In the genomic region with DNA sequence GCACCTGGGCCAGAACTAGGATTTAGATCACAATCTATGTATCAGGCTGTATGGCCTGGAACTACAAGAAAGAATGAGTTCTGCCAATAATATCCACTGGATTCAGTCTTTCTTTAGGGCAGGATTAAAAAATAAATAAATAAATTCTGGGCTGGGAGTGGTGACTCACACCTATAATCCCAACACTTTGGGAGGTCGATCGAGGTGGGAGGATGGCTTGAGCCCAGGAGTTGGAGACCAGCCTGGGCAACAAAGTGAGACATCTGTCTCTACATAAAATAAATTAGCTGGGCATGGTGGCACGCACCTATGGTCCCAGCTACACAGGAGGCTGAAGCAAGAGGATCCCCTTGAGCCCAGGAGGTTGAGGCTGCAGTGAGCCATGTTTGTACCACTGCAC, we compare ENCODE assay signal across 26 cellular contexts. TPM values are rescaled to one million over a fixed set of nuclear protein-coding genes. Genes with fewer than 3 reads are reported as not detected.
DNase-seq lines count a peak whose midpoint lies in the region; ATAC-seq and TF ChIP-seq lines count a peak whose summit lies in the region.
"Had no signal": no experiment of that assay in that cellular context is flagged by ENCODE, and none has a peak within 500 bp of the region (broad histone marks: within the 10 kb centered on the region; RNA-seq: fewer than 3 reads in every experiment).

No MANE protein-coding gene starts in this region.

- H3K9me3 Mint-ChIP-seq in CD4-positive, alpha-beta T cell, result no peaks in the 10 kb centered on the region
- no peaks in the 10 kb centered on the region for H3K9me3 Mint-ChIP-seq in activated T-helper 17 cell treated with anti-CD3 and anti-CD28 coated beads, Interleukin-2, amount 50 U/mL, for 72 hours
- H3K9me3 Mint-ChIP-seq in activated T-helper 2 cell treated with anti-CD3 and anti-CD28 coated beads, Interferon-gamma antibody, Interleukin-2, Interleukin-4, amounts not matched to agents 10 μg/mL and 5 μg/mL and 100 μg/mL, durations not matched to agents 14 hours and 24 hours and 36 hours, result no peaks in the 10 kb centered on the region
- H3K9me3 Mint-ChIP-seq: CD4-positive, alpha-beta memory T cell had no signal

- no peak overlapping the region for H3K9ac ChIP-seq in mesenchymal stem cell (ENCODE audit: low read length)
- H3K9ac ChIP-seq: BLaER1 treated with 17β-estradiol and CSF1 and Interleukin-3, amounts not matched to agents 10 nM and 100 nM had no signal

- 99% methylated on average over 3 of the region's 3 CpGs for WGBS in hepatocyte (ENCODE audit: low lambda C conversion rate, missing lambda C conversion rate)
- WGBS in mesenchymal stem cell, result 78% methylated on average over 3 of the region's 3 CpGs

- peaks cover 47% of the 10 kb centered on the region for H3K36me3 ChIP-seq in MG63
- no peaks in the 10 kb centered on the region for H3K36me3 ChIP-seq in hepatocyte (replicated peaks; ENCODE audit: insufficient read depth, low read depth)
- H3K36me3 ChIP-seq in mesenchymal stem cell (ENCODE audit: control insufficient read depth in 1 of 2, insufficient read depth in 2 of 2, low read depth in 1 of 2, low read length in 2 of 2), result peaks cover 22 to 58% of the 10 kb centered on the region in 2 experiments

- H3K4me1 ChIP-seq in hepatocyte (ENCODE audit: insufficient read depth) (no peaks in the 10 kb centered on the region), mesenchymal stem cell (ENCODE audit: control insufficient read depth, insufficient read depth, low read depth, low read length) (peaks cover 5% of the 10 kb centered on the region)

- no peak for TF ChIP-seq CTCF in CD4-positive, alpha-beta T cell (IDR thresholded peaks at IDR 0.05)
- no peak for TF ChIP-seq CTCF in hepatocyte (IDR thresholded peaks at IDR 0.05; ENCODE audit: poor library complexity)

- H3K79me2 ChIP-seq in hepatocyte, result peaks cover 86% of the 10 kb centered on the region

- no peak overlapping the region for H4K91ac ChIP-seq in mesenchymal stem cell (ENCODE audit: low read length)

- no peak for ATAC-seq in CD4-positive, alpha-beta T cell (ENCODE audit: poor library complexity)
- ATAC-seq in activated T-helper 17 cell treated with anti-CD3 and anti-CD28 coated beads, Interleukin-2, amount 50 U/mL, for 72 hours (replicated peaks), result no peak
- ATAC-seq: A549, HCT116 had no signal

- peaks cover 74% of the 10 kb centered on the region for H3K4me1 Mint-ChIP-seq in CD4-positive, alpha-beta T cell (ENCODE audit: low read depth)
- H3K4me1 Mint-ChIP-seq in activated T-helper 17 cell treated with anti-CD3 and anti-CD28 coated beads, Interleukin-2, amount 50 U/mL, for 72 hours, result peaks cover 24% of the 10 kb centered on the region
- H3K4me1 Mint-ChIP-seq in activated T-helper 2 cell treated with anti-CD3 and anti-CD28 coated beads, Interferon-gamma antibody, Interleukin-2, Interleukin-4, amounts not matched to agents 10 μg/mL and 5 μg/mL and 100 μg/mL, durations not matched to agents 14 hours and 24 hours and 36 hours (ENCODE audit: low read depth), result peaks cover 27% of the 10 kb centered on the region

- intact Hi-C loops in CD4-positive, alpha-beta T cell (cut with DNase I, micrococcal nuclease), result no loop called here
- intact Hi-C loops in activated T-helper 2 cell treated with anti-CD3 and anti-CD28 coated beads, Interferon-gamma antibody, Interleukin-2, Interleukin-4, amounts not matched to agents 10 μg/mL and 5 μg/mL and 100 μg/mL, durations not matched to agents 14 hours and 24 hours and 36 hours (cut with micrococcal nuclease), result loop anchor here (5.0 kb wide), 1 partner anchor 215 kb away; the partner anchor contains the start of gene UGGT1

- H3K4ac ChIP-seq in mesenchymal stem cell (ENCODE audit: low read depth in 1 of 2, low read length in 2 of 2), result no peak overlapping the region

- no peak overlapping the region for H2BK12ac ChIP-seq in mesenchymal stem cell (ENCODE audit: low read length in 2 of 2)

- H3K23ac ChIP-seq in mesenchymal stem cell (ENCODE audit: low read length in 2 of 2), result no peak overlapping the region

- no peak overlapping the region for H2BK15ac ChIP-seq in mesenchymal stem cell (ENCODE audit: low read depth, poor library complexity, severe bottlenecking)

- peaks cover 16% of the 10 kb centered on the region for H3K79me1 ChIP-seq in mesenchymal stem cell (replicated peaks; ENCODE audit: low read length, poor library complexity, severe bottlenecking)

- H2AFZ ChIP-seq in hepatocyte (no peak overlapping the region), mesenchymal stem cell (ENCODE audit: low read depth, low read length) (no peak overlapping the region)

- H4K20me1 ChIP-seq in hepatocyte (ENCODE audit: insufficient read depth, poor library complexity, severe bottlenecking), result peaks cover 65% of the 10 kb centered on the region

- peaks cover 50% of the 10 kb centered on the region for H3K36me3 Mint-ChIP-seq in CD4-positive, alpha-beta T cell (ENCODE audit: low read depth)
- peaks cover 71% of the 10 kb centered on the region for H3K36me3 Mint-ChIP-seq in activated T-helper 17 cell treated with anti-CD3 and anti-CD28 coated beads, Interleukin-2, amount 50 U/mL, for 72 hours (ENCODE audit: low read depth)
- H3K36me3 Mint-ChIP-seq in activated T-helper 2 cell treated with anti-CD3 and anti-CD28 coated beads, Interferon-gamma antibody, Interleukin-2, Interleukin-4, amounts not matched to agents 10 μg/mL and 5 μg/mL and 100 μg/mL, durations not matched to agents 14 hours and 24 hours and 36 hours (ENCODE audit: low read depth), result peaks cover 59% of the 10 kb centered on the region

- H3K4me3 Mint-ChIP-seq in CD4-positive, alpha-beta T cell, result no peak overlapping the region
- no peak overlapping the region for H3K4me3 Mint-ChIP-seq in activated T-helper 17 cell treated with anti-CD3 and anti-CD28 coated beads, Interleukin-2, amount 50 U/mL, for 72 hours
- H3K4me3 Mint-ChIP-seq in activated T-helper 2 cell treated with anti-CD3 and anti-CD28 coated beads, Interferon-gamma antibody, Interleukin-2, Interleukin-4, amounts not matched to agents 10 μg/mL and 5 μg/mL and 100 μg/mL, durations not matched to agents 14 hours and 24 hours and 36 hours (ENCODE audit: low read depth), result no peak overlapping the region

- no peak overlapping the region for H2BK5ac ChIP-seq in mesenchymal stem cell (ENCODE audit: low read depth, low read length, poor library complexity, severe bottlenecking)

- H3K14ac ChIP-seq in mesenchymal stem cell (ENCODE audit: low read length in 2 of 2), result no peak overlapping the region

- POLR2A ChIA-PET in CD4-positive, alpha-beta T cell (lab: Charles Lee), result no interaction called here

- no peak overlapping the region for H4K8ac ChIP-seq in mesenchymal stem cell (ENCODE audit: low read length)

- no peaks in the 10 kb centered on the region for H3K9me3 ChIP-seq in CD4-positive, alpha-beta T cell (ENCODE audit: control insufficient read depth, low read length)
- H3K9me3 ChIP-seq in MG63, result no peaks in the 10 kb centered on the region
- no peaks in the 10 kb centered on the region for H3K9me3 ChIP-seq in hepatocyte (ENCODE audit: low read depth)
- H3K9me3 ChIP-seq in mesenchymal stem cell (ENCODE audit: control insufficient read depth, low read length), result no peaks in the 10 kb centered on the region
- H3K9me3 ChIP-seq: A549; BLaER1 treated with 17β-estradiol and CSF1 and Interleukin-3, amounts not matched to agents 10 nM and 100 nM had no signal

- no peaks in the 10 kb centered on the region for H3K27me3 ChIP-seq in CD4-positive, alpha-beta T cell (ENCODE audit: control insufficient read depth, insufficient read depth, low read length)
- H3K27me3 ChIP-seq in MG63, result no peaks in the 10 kb centered on the region
- H3K27me3 ChIP-seq in hepatocyte, result no peaks in the 10 kb centered on the region
- no peaks in the 10 kb centered on the region for H3K27me3 ChIP-seq in mesenchymal stem cell (ENCODE audit: control insufficient read depth in 1 of 2, insufficient read depth in 1 of 2, low read length in 2 of 2)
- H3K27me3 ChIP-seq: BLaER1 treated with 17β-estradiol and CSF1 and Interleukin-3, amounts not matched to agents 10 nM and 100 nM had no signal

- no peak overlapping the region for H3K4me3 ChIP-seq in MG63
- no peak overlapping the region for H3K4me3 ChIP-seq in hepatocyte
- no peak overlapping the region for H3K4me3 ChIP-seq in mesenchymal stem cell (ENCODE audit: insufficient read depth in 1 of 2, low read depth in 1 of 2, low read length in 2 of 2)
- H3K4me3 ChIP-seq: A549; BLaER1 treated with 17β-estradiol and CSF1 and Interleukin-3, amounts not matched to agents 10 nM and 100 nM had no signal

- CTCF ChIA-PET in CD4-positive, alpha-beta T cell (lab: Charles Lee), result no interaction called here

- no peak overlapping the region for H2BK120ac ChIP-seq in mesenchymal stem cell (ENCODE audit: low read depth, low read length)

- no peak overlapping the region for H2AK5ac ChIP-seq in mesenchymal stem cell (ENCODE audit: low read length, severe bottlenecking)

- no peaks in the 10 kb centered on the region for H3K9me2 ChIP-seq in hepatocyte (replicated peaks; ENCODE audit: insufficient read depth)

- DNase-seq in CD4-positive, alpha-beta T cell, result no peak
- DNase-seq in ELR (ENCODE audit: low read depth), result peak; percentile 47
- peak; percentile 56 for DNase-seq in MG63
- no peak for DNase-seq in hepatocyte (ENCODE audit: low spot score)
- DNase-seq in mesenchymal stem cell, result no peak
- no peak for DNase-seq in activated T-helper 2 cell treated with anti-CD3 and anti-CD28 coated beads, Interferon-gamma antibody, Interleukin-2, Interleukin-4, amounts not matched to agents 10 μg/mL and 5 μg/mL and 100 μg/mL, durations not matched to agents 14 hours and 24 hours and 36 hours (ENCODE audit: low spot score)
- DNase-seq in NOMO-1 (lab: John Stamatoyannopoulos, UW; ENCODE audit: unreplicated experiment in 2 of 2), result no peak
- DNase-seq: AML-193; CD4-positive, alpha-beta memory T cell; COR-L47; DMS53; KBM-7; NCI-H1092; NCI-H1436; NCI-H187 treated with DMSO at 0.1 percent for 48 hours; NCI-H2171 treated with DMSO at 0.1 percent for 48 hours; NCI-H524; NCI-H748 treated with DMSO at 0.1 percent for 48 hours; NK-92 treated with Interleukin-12 subunit alpha and Interleukin-12 subunit beta, amount 100 ng/mL, for 24 hours; SHP77; T-helper 1 cell had no signal

- H3K18ac ChIP-seq in mesenchymal stem cell (ENCODE audit: low read depth in 1 of 2, low read length in 2 of 2), result no peak overlapping the region

- H3K27ac Mint-ChIP-seq in CD4-positive, alpha-beta T cell, result peak overlapping the region; percentile 56
- H3K27ac Mint-ChIP-seq in activated T-helper 17 cell treated with anti-CD3 and anti-CD28 coated beads, Interleukin-2, amount 50 U/mL, for 72 hours, result peak overlapping the region; percentile 22
- H3K27ac Mint-ChIP-seq in activated T-helper 2 cell treated with anti-CD3 and anti-CD28 coated beads, Interferon-gamma antibody, Interleukin-2, Interleukin-4, amounts not matched to agents 10 μg/mL and 5 μg/mL and 100 μg/mL, durations not matched to agents 14 hours and 24 hours and 36 hours, result no peak overlapping the region

- H3K27ac ChIP-seq in CD4-positive, alpha-beta T cell (ENCODE audit: low read depth, low read length), result no peak overlapping the region
- no peak overlapping the region for H3K27ac ChIP-seq in hepatocyte
- H3K27ac ChIP-seq in mesenchymal stem cell (ENCODE audit: low read length, poor library complexity, severe bottlenecking), result no peak overlapping the region
- H3K27ac ChIP-seq: A549; BLaER1 treated with 17β-estradiol and CSF1 and Interleukin-3, amounts not matched to agents 10 nM and 100 nM; RWPE1 had no signal

- no peaks in the 10 kb centered on the region for H3K27me3 Mint-ChIP-seq in CD4-positive, alpha-beta T cell
- no peaks in the 10 kb centered on the region for H3K27me3 Mint-ChIP-seq in activated T-helper 17 cell treated with anti-CD3 and anti-CD28 coated beads, Interleukin-2, amount 50 U/mL, for 72 hours
- H3K27me3 Mint-ChIP-seq in activated T-helper 2 cell treated with anti-CD3 and anti-CD28 coated beads, Interferon-gamma antibody, Interleukin-2, Interleukin-4, amounts not matched to agents 10 μg/mL and 5 μg/mL and 100 μg/mL, durations not matched to agents 14 hours and 24 hours and 36 hours (ENCODE audit: low read depth), result no peaks in the 10 kb centered on the region
- H3K27me3 Mint-ChIP-seq: CD4-positive, alpha-beta memory T cell had no signal

- H3K4me2 ChIP-seq in hepatocyte (no peak overlapping the region), mesenchymal stem cell (ENCODE audit: low read length, poor library complexity, severe bottlenecking) (no peak overlapping the region)
- H3K4me2 ChIP-seq: A549; BLaER1 treated with 17β-estradiol and CSF1 and Interleukin-3, amounts not matched to agents 10 nM and 100 nM had no signal

RNA-seq across cellular contexts. Expression of gene AMMECR1L, which starts 8.1 kb away (rescaled TPM):
- 10 to 100 TPM in 1 of 2 experiments, 1 to 10 TPM in 1; 9.6 to 10.1 TPM for total RNA-seq in CD4-positive, alpha-beta T cell
- total RNA-seq in MG63 (2014; rRNA removed; shearing (Covaris generic); ENCODE audit: low replicate concordance), result 12.9 and 17.2 TPM in 2 replicates
- total RNA-seq in activated T-helper 17 cell treated with anti-CD3 and anti-CD28 coated beads, Interleukin-2, amount 50 U/mL, for 72 hours, result 10 to 100 TPM; 13.8 to 17.6 TPM
- 10.1 and 14.7 TPM in 2 replicates for total RNA-seq in hepatocyte
- polyA plus RNA-seq in hepatocyte, result 8.1 and 9.3 TPM in 2 replicates
- 10.9 TPM for polyA plus RNA-seq in mesenchymal stem cell (2013, experiment 1 of 2)
- 10.8 TPM for polyA plus RNA-seq in mesenchymal stem cell (2013, experiment 2 of 2)
- 19.3 and 19.4 TPM in 2 replicates for total RNA-seq in activated T-helper 2 cell treated with anti-CD3 and anti-CD28 coated beads, Interferon-gamma antibody, Interleukin-2, Interleukin-4, amounts not matched to agents 10 μg/mL and 5 μg/mL and 100 μg/mL, durations not matched to agents 14 hours and 24 hours and 36 hours

RNA-seq across cellular contexts. Expression of gene POLR2D, which starts 19.7 kb away (rescaled TPM):
- total RNA-seq in CD4-positive, alpha-beta T cell, result 10 to 100 TPM; 30.5 to 32.9 TPM
- total RNA-seq in MG63 (2014; rRNA removed; shearing (Covaris generic); ENCODE audit: low replicate concordance), result 33.7 and 39.4 TPM in 2 replicates
- 10 to 100 TPM; 55.5 to 76.2 TPM for total RNA-seq in activated T-helper 17 cell treated with anti-CD3 and anti-CD28 coated beads, Interleukin-2, amount 50 U/mL, for 72 hours
- total RNA-seq in hepatocyte, result 19.9 and 25.2 TPM in 2 replicates
- 22.0 and 31.4 TPM in 2 replicates for polyA plus RNA-seq in hepatocyte
- polyA plus RNA-seq in mesenchymal stem cell (2013, experiment 1 of 2), result 16.6 TPM
- polyA plus RNA-seq in mesenchymal stem cell (2013, experiment 2 of 2), result 17.1 TPM
- total RNA-seq in activated T-helper 2 cell treated with anti-CD3 and anti-CD28 coated beads, Interferon-gamma antibody, Interleukin-2, Interleukin-4, amounts not matched to agents 10 μg/mL and 5 μg/mL and 100 μg/mL, durations not matched to agents 14 hours and 24 hours and 36 hours, result 62.8 and 63.4 TPM in 2 replicates

Comparison
In these comparisons a context has a peak if more than half of its experiments do, and no peak if none do; other contexts are left out.
1. DNase-seq: peak in ELR (single experiment) and MG63 (single experiment); none in CD4-positive, alpha-beta T cell (0 of 10), hepatocyte (single experiment), mesenchymal stem cell (single experiment), activated T-helper 2 cell treated with anti-CD3 and anti-CD28 coated beads, Interferon-gamma antibody, Interleukin-2, Interleukin-4, amounts not matched to agents 10 μg/mL and 5 μg/mL and 100 μg/mL, durations not matched to agents 14 hours and 24 hours and 36 hours (single experiment) and NOMO-1 (0 of 2).